ENCODE assay signal across 8 cellular contexts in the genomic region with DNA sequence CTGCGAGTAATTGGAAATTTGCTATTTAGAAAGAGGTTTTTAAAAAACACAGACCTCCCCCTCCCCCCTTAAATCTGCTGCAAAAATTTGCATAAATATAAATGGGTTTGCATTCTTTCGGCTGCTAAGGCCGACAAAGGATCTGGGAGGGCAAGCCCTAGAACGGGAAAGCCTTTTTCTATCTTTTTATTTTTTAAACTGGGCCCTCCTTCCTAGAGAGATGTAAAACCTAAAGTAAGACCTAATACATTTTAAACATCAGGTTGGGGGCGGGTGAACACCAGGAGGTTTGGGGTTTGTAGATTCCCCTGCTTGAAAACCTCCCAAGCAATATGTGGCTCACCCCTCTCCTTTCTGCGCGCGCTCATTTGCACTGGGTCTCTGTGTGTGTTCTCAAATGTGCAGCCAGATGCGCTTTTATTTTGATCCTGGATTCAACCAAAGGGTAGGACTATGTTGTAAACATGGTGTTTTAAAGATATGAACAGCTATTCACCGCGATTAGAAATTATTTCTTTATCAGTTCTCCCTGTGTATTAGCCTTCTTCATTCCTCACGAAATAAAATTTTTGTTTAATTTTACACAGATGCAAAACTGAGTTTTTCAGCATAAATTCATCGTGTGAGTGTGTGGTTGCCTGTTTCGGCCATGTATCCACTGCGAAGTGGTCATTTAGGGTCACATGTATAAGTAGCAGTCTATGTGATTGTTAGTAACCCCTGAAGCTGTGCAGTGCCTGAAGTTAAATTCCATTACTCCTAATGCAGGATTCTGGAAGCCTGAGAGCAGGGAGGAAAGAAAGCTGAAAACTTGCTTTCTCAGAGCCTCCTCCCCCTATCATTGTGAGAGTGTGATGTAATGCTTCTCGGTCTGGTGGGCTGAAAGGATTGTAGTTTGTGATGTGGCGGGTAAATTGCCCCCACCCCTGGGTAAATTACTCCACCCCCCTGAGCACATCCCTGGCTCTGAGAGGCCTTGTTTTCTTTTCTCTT. TPM values are rescaled to one million over a fixed set of nuclear protein-coding genes. Genes with fewer than 3 reads are reported as not detected.
A peak's percentile ranks its signal among the peaks of the same experiment; 100 is the strongest.
DNase-seq lines count a peak whose midpoint lies in the region; ATAC-seq, FAIRE-seq and TF ChIP-seq lines count a peak whose summit lies in the region.

No MANE protein-coding gene starts in this region.

- TF ChIP-seq POLR2A in endothelial cell of umbilical vein (IDR thresholded peaks at IDR 0.05; ENCODE audit: low read depth, low read length): no peak
- TF ChIP-seq POLR2A in tibial nerve (IDR thresholded peaks at IDR 0.05): no peak

- POLR2A ChIA-PET in WTC11 (lab: Charles Lee) (interaction anchor here (0.8 to 2.0 kb wide), 4 partner anchors 11 to 168 kb away, joined by 3 to 9 read pairs (median 4); no protein-coding TSS in a partner anchor), endothelial cell of umbilical vein (lab: Charles Lee) (interaction anchor here (0.6 to 1.2 kb wide), 2 partner anchors 134 to 171 kb away, joined by 3 to 5 read pairs; no protein-coding TSS in a partner anchor)

- peak overlapping the region; percentile 96 for H3K27ac Mint-ChIP-seq in WTC11

- peaks cover 57% of the 10 kb centered on the region for H3K4me1 Mint-ChIP-seq in WTC11

- intact Hi-C loops in endothelial cell of umbilical vein (cut with micrococcal nuclease): loop anchor here (5.0 kb wide), 2 partner anchors 149 to 459 kb away; a partner anchor contains a TSS

- no peaks in the 10 kb centered on the region for H3K27me3 Mint-ChIP-seq in WTC11 (ENCODE audit: low read depth)

- H3K9me3 ChIP-seq in endothelial cell of umbilical vein (replicated peaks; ENCODE audit: control insufficient read depth, insufficient read depth, low read length) (no peaks in the 10 kb centered on the region), mononuclear cell (ENCODE audit: low read depth, low read length) (no peaks in the 10 kb centered on the region), tibial nerve (no peaks in the 10 kb centered on the region)

- TF ChIP-seq EP300 in tibial nerve (IDR thresholded peaks at IDR 0.05): peak in 1 of 2 donors; percentile 51

- TSS peak; percentile 88 for BruUV-seq in endothelial cell of umbilical vein (replicated peaks; lab: Mats Ljungman, UMichigan)

- TF ChIP-seq CTCF in GM06990 (IDR thresholded peaks at IDR 0.05; ENCODE audit: insufficient read depth, low read length, poor library complexity, severe bottlenecking) (no peak), WTC11 (IDR thresholded peaks at IDR 0.05) (no peak), endothelial cell of umbilical vein (IDR thresholded peaks at IDR 0.05; ENCODE audit: extremely low read depth in 1 of 2, insufficient read depth in 1 of 2, low read depth in 1 of 2, low read length in 2 of 2) (no peak), tibial nerve (IDR thresholded peaks at IDR 0.05) (no peak)

- DNase-seq in GM06990 (ENCODE audit: extremely low read depth, insufficient read length): peak; percentile 33
- peak; percentile 18 for DNase-seq in NCI-H1105 (lab: John Stamatoyannopoulos, UW)
- no peak for DNase-seq in WTC11 (ENCODE audit: low spot score)
- DNase-seq in endothelial cell of umbilical vein (ENCODE audit: low read depth, low spot score): peak; percentile 71
- peak in 1 of 2 donors; percentile 19 for DNase-seq in tibial nerve (ENCODE audit: low spot score in 2 of 2)

- H3K4me3 Mint-ChIP-seq in WTC11: peak overlapping the region; percentile 93

- no peaks in the 10 kb centered on the region for H3K36me3 ChIP-seq in GM06990 (ENCODE audit: control insufficient read depth, insufficient read depth, low read length)
- H3K36me3 ChIP-seq in endothelial cell of umbilical vein (ENCODE audit: control insufficient read depth in 2 of 2, extremely low read depth in 1 of 2, insufficient read depth in 2 of 2, low read length in 2 of 2): no peaks in the 10 kb centered on the region
- H3K36me3 ChIP-seq in tibial nerve: no peaks in the 10 kb centered on the region

- H3K4me1 ChIP-seq in endothelial cell of umbilical vein (ENCODE audit: control insufficient read depth, extremely low read depth, insufficient read depth, low read length) (peaks cover 45% of the 10 kb centered on the region), mononuclear cell (ENCODE audit: insufficient read depth, low read length) (peaks cover 73% of the 10 kb centered on the region), tibial nerve (peaks cover 3 to 78% (median 48%) of the 10 kb centered on the region in 4 donors)

- peak overlapping the region; percentile 98 for H3K9ac ChIP-seq in endothelial cell of umbilical vein (replicated peaks; ENCODE audit: extremely low read depth, insufficient read depth, low read length)

- CTCF ChIA-PET in WTC11 (lab: Charles Lee) (interaction anchor here (1.5 to 5.7 kb wide), 2 partner anchors 10 to 15 kb away, joined by 3 to 40 read pairs; no protein-coding TSS in a partner anchor), endothelial cell of umbilical vein (lab: Charles Lee) (interaction anchor here (0.9 to 4.9 kb wide), 9 partner anchors 13 to 169 kb away, joined by 3 to 33 read pairs (median 4); a partner anchor contains a TSS)

- no peaks in the 10 kb centered on the region for H4K20me1 ChIP-seq in endothelial cell of umbilical vein (replicated peaks; ENCODE audit: control insufficient read depth, extremely low read depth, insufficient read depth, low read length)

- H3K9me1 ChIP-seq in endothelial cell of umbilical vein (replicated peaks; ENCODE audit: control insufficient read depth, extremely low read depth, insufficient read depth, low read length): no peaks in the 10 kb centered on the region

- WGBS in tibial nerve, 2 donors: 0 to 1% methylated on average over 17 of the region's 17 CpGs

- FAIRE-seq in endothelial cell of umbilical vein (lab: Jason Lieb, UNC): no peak

- H3K27ac ChIP-seq in endothelial cell of umbilical vein (ENCODE audit: insufficient read depth, low read depth, low read length) (peak overlapping the region; percentile 90), tibial nerve (peak overlapping the region; percentile 77 to 91 (median 84))

- dilution Hi-C loops in endothelial cell of umbilical vein (cut with MboI; ENCODE audit: extremely low pct_ligation_motif_present, low sequenced_read_pairs): no loop called here

- peak overlapping the region; percentile 87 for H3K4me2 ChIP-seq in endothelial cell of umbilical vein (ENCODE audit: insufficient read depth, low read length)

- H3K36me3 Mint-ChIP-seq in WTC11: peaks cover 9% of the 10 kb centered on the region; the same call in 1 of the 2 replicates

- H3K27me3 ChIP-seq in GM06990 (replicated peaks; ENCODE audit: control insufficient read depth, insufficient read depth, low read length): no peaks in the 10 kb centered on the region
- H3K27me3 ChIP-seq in endothelial cell of umbilical vein (ENCODE audit: control insufficient read depth in 2 of 2, insufficient read depth in 2 of 2, low read length in 2 of 2): no peaks in the 10 kb centered on the region
- H3K27me3 ChIP-seq in mononuclear cell (ENCODE audit: insufficient read depth, low read length): no peaks in the 10 kb centered on the region
- H3K27me3 ChIP-seq in tibial nerve: no peaks in the 10 kb centered on the region

- H2AFZ ChIP-seq in endothelial cell of umbilical vein (ENCODE audit: low read depth, low read length): no peak overlapping the region

- H3K79me2 ChIP-seq in endothelial cell of umbilical vein (ENCODE audit: control insufficient read depth, insufficient read depth, low read length): peaks cover 48% of the 10 kb centered on the region

- no peaks in the 10 kb centered on the region for H3K9me3 Mint-ChIP-seq in WTC11

- H3K4me3 ChIP-seq in GM06990 (replicated peaks; ENCODE audit: low read depth, low read length) (peak overlapping the region; percentile 90), endothelial cell of umbilical vein (replicated peaks in 1 of 3; ENCODE audit: insufficient read depth in 1 of 3, low read depth in 1 of 3, low read length in 3 of 3) (peak overlapping the region; percentile 62 to 99 (median 93)), mononuclear cell (ENCODE audit: low read length) (peak overlapping the region; percentile 98), tibial nerve (peak overlapping the region; percentile 48 to 68 (median 64))

- peak; percentile 28 for ATAC-seq in WTC11
- ATAC-seq in HG03280 (IDR thresholded peaks at IDR 0.05; ENCODE audit: unreplicated experiment): no peak
- ATAC-seq in HG02798 (IDR thresholded peaks at IDR 0.05; ENCODE audit: poor library complexity, unreplicated experiment): no peak

TF ChIP-seq in WTC11, 78 proteins besides CTCF, POLR2A, EP300 and RAD21:
- no peak for TF ChIP-seq PRRX2 (CRISPR knock-in tag; IDR thresholded peaks at IDR 0.05)
- TF ChIP-seq ELF4 (CRISPR knock-in tag; IDR thresholded peaks at IDR 0.05; ENCODE audit: low read depth): no peak
- no peak for TF ChIP-seq MYBL2 (CRISPR knock-in tag; IDR thresholded peaks at IDR 0.05)
- TF ChIP-seq SMAD4 (CRISPR knock-in tag; IDR thresholded peaks at IDR 0.05): no peak
- no peak for TF ChIP-seq ZBTB21 (CRISPR knock-in tag; IDR thresholded peaks at IDR 0.05; ENCODE audit: borderline replicate concordance)
- TF ChIP-seq FOXK1 (CRISPR knock-in tag; IDR thresholded peaks at IDR 0.05): 0 out of 2 replicates have a peak, but pooled peaks have one; percentile 24
- no peak for TF ChIP-seq ZNF671 (CRISPR knock-in tag; IDR thresholded peaks at IDR 0.05)

TF ChIP-seq in endothelial cell of umbilical vein, 7 proteins besides CTCF, POLR2A, EP300 and RAD21 (continues in another document):
- TF ChIP-seq, protein P1, sequence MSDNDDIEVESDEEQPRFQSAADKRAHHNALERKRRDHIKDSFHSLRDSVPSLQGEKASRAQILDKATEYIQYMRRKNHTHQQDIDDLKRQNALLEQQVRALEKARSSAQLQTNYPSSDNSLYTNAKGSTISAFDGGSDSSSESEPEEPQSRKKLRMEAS (IDR thresholded peaks at IDR 0.05; ENCODE audit: insufficient read depth, insufficient read length): no peak
- TF ChIP-seq GATA2 (IDR thresholded peaks at IDR 0.05; ENCODE audit: insufficient read depth, insufficient read length, low read depth, low read length) (no peak), JUN (IDR thresholded peaks at IDR 0.05; ENCODE audit: borderline replicate concordance, insufficient read depth, insufficient read length, low read depth) (no peak), EZH2 (IDR thresholded peaks at IDR 0.05; ENCODE audit: borderline replicate concordance, low read depth, low read length, severe bottlenecking) (no peak), FOS (IDR thresholded peaks at IDR 0.05; ENCODE audit: borderline replicate concordance, insufficient read depth, low read length) (no peak)

RNA-seq across cellular contexts. Expression of a gene that starts 1.0 kb away (rescaled TPM):
- 49.7 to 51.1 TPM (median 50.4 TPM) in 3 replicates for total RNA-seq in WTC11 (2021)
- 33.3 and 37.2 TPM in 2 replicates for total RNA-seq in endothelial cell of umbilical vein
- 8.5 and 10.6 TPM in 2 replicates for polyA plus RNA-seq in endothelial cell of umbilical vein
- 7.3 and 7.7 TPM in 2 replicates for polyA plus RNA-seq in endothelial cell of umbilical vein (2011; cell fraction: cytosol; rRNA removed)
- polyA plus RNA-seq in endothelial cell of umbilical vein (2011; cell fraction: nucleus; rRNA removed): 16.9 and 21.7 TPM in 2 replicates
- 6.3 and 9.0 TPM in 2 replicates for polyA plus RNA-seq in endothelial cell of umbilical vein (2012)
- polyA minus RNA-seq in endothelial cell of umbilical vein: 40.4 and 50.1 TPM in 2 replicates
- 12.3 TPM for polyA minus RNA-seq in endothelial cell of umbilical vein (2011; cell fraction: cytosol; rRNA and poly(A)+ RNA removed)
- 49.4 and 51.6 TPM in 2 replicates for polyA minus RNA-seq in endothelial cell of umbilical vein (2011; cell fraction: nucleus; rRNA and poly(A)+ RNA removed)
- total RNA-seq in mononuclear cell: 89.7 TPM
- total RNA-seq in tibial nerve: 10 to 100 TPM; 41.8 to 50.9 (median 47.8) TPM
